In genomic region chr15:77527164-77527778, GRCh38 we compare ENCODE assay signal across 9 cellular contexts.
A peak's percentile ranks its signal among the peaks of the same experiment; 100 is the strongest.
DNase-seq lines count a peak whose midpoint lies in the region; ATAC-seq, FAIRE-seq and TF ChIP-seq lines count a peak whose summit lies in the region.
"Had no signal": no experiment of that assay in that cellular context is flagged by ENCODE, and none has a peak within 500 bp of the region (broad histone marks: within the 10 kb centered on the region; RNA-seq: fewer than 3 reads in every experiment).

No MANE protein-coding gene starts in this region.

- H3K79me2 ChIP-seq in astrocyte (ENCODE audit: insufficient read depth, low read length): no peaks in the 10 kb centered on the region

- peaks cover 3% of the 10 kb centered on the region for H3K36me3 Mint-ChIP-seq in astrocyte (ENCODE audit: low read depth, unreplicated experiment)

- no peak for FAIRE-seq in astrocyte (lab: Jason Lieb, UNC)
- FAIRE-seq: colon had no signal

- H3K27ac ChIP-seq in A673 (ENCODE audit: low read depth, low read length, poor library complexity, severe bottlenecking) (peak overlapping the region; percentile 21), astrocyte (ENCODE audit: low read depth, low read length) (no peak overlapping the region)

- H3K27me3 ChIP-seq in A673 (replicated peaks; ENCODE audit: insufficient read depth, low read depth, low read length, poor library complexity) (no peaks in the 10 kb centered on the region), astrocyte (ENCODE audit: insufficient read depth, low read length) (peaks cover 7% of the 10 kb centered on the region)

- no peaks in the 10 kb centered on the region for H3K9me3 ChIP-seq in A673 (ENCODE audit: low read depth, low read length, poor library complexity, severe bottlenecking)
- no peaks in the 10 kb centered on the region for H3K9me3 ChIP-seq in astrocyte (ENCODE audit: insufficient read depth, low read depth, low read length)

- TF ChIP-seq CTCF in A673 (conservative IDR thresholded peaks at IDR 0.05; ENCODE audit: low read depth, low read length): no peak
- no peak for TF ChIP-seq CTCF in astrocyte (IDR thresholded peaks at IDR 0.05; ENCODE audit: insufficient read depth, low read depth, low read length)

- H3K9me3 Mint-ChIP-seq in astrocyte (ENCODE audit: unreplicated experiment): peaks cover 1% of the 10 kb centered on the region

- ATAC-seq in GM18505 (IDR thresholded peaks at IDR 0.05; ENCODE audit: unreplicated experiment) (no peak), HG03442 (IDR thresholded peaks at IDR 0.05; ENCODE audit: unreplicated experiment) (no peak)

- H3K4me2 ChIP-seq in astrocyte (ENCODE audit: low read length): peak overlapping the region; percentile 39

- BruUV-seq in A673 (replicated peaks; lab: Mats Ljungman, UMichigan): no TSS peak

- DNase-seq in A673 (ENCODE audit: low spot score): peak; percentile 40
- peak; percentile 31 for DNase-seq in HK-2 (ENCODE audit: unreplicated experiment)
- no peak for DNase-seq in astrocyte (ENCODE audit: low read depth)
- DNase-seq in left kidney (ENCODE audit: low read depth, low spot score): peak; percentile 92
- no peak for DNase-seq in activated CD4-positive, alpha-beta T cell treated with anti-CD3 and anti-CD28 coated beads, Interleukin-2, amount 50 U/mL, for 1 hour
- no peak for DNase-seq in NCI-H226

- POLR2A ChIA-PET in A673 (lab: Charles Lee; ENCODE audit: low non-redundant PET): no interaction called here

- no peak for TF ChIP-seq POLR2A in GM18505 (IDR thresholded peaks at IDR 0.05; ENCODE audit: borderline replicate concordance, extremely low read depth, insufficient read depth, insufficient read length)

- H3K27ac Mint-ChIP-seq in astrocyte (ENCODE audit: unreplicated experiment): peak overlapping the region; percentile 77

- peak overlapping the region; percentile 53 for H3K9ac ChIP-seq in astrocyte (ENCODE audit: low read length)

- no peak overlapping the region for H3K4me3 Mint-ChIP-seq in astrocyte (ENCODE audit: unreplicated experiment)

- H3K4me1 ChIP-seq in A673 (ENCODE audit: insufficient read depth, low read length, poor library complexity, severe bottlenecking): peaks cover 46% of the 10 kb centered on the region
- H3K4me1 ChIP-seq in astrocyte (ENCODE audit: insufficient read depth, low read length): peaks cover 5% of the 10 kb centered on the region

- intact Hi-C loops in A673 (cut with micrococcal nuclease; ENCODE audit: unreplicated experiment): no loop called here

- no peaks in the 10 kb centered on the region for H4K20me1 ChIP-seq in astrocyte (ENCODE audit: insufficient read depth, low read length)

- CTCF ChIA-PET in A673 (lab: Charles Lee): interaction anchor here (0.9 kb wide), 1 partner anchor 29 kb away, joined by 3 read pairs; no protein-coding TSS in a partner anchor

- H3K27me3 Mint-ChIP-seq in astrocyte (ENCODE audit: low read depth, unreplicated experiment): peaks cover 7% of the 10 kb centered on the region

- H3K4me3 ChIP-seq in A673 (ENCODE audit: low read depth, low read length, poor library complexity, severe bottlenecking) (no peak overlapping the region), astrocyte (ENCODE audit: insufficient read depth, low read depth, low read length) (no peak overlapping the region)

- no peaks in the 10 kb centered on the region for H3K36me3 ChIP-seq in A673 (ENCODE audit: insufficient read depth, low read length, poor library complexity, severe bottlenecking)
- H3K36me3 ChIP-seq in astrocyte (ENCODE audit: insufficient read depth, low read length): no peaks in the 10 kb centered on the region

- peak overlapping the region; percentile 65 for H2AFZ ChIP-seq in astrocyte (ENCODE audit: low read depth, low read length)

- H3K4me1 Mint-ChIP-seq in astrocyte (ENCODE audit: low read depth, unreplicated experiment): peaks cover 19% of the 10 kb centered on the region

Comparison
In these comparisons a context has a peak if more than half of its experiments do, and no peak if none do; other contexts are left out.
1. DNase-seq: peak in A673 (single experiment), HK-2 (single experiment) and left kidney (single experiment); none in astrocyte (single experiment), activated CD4-positive, alpha-beta T cell treated with anti-CD3 and anti-CD28 coated beads, Interleukin-2, amount 50 U/mL, for 1 hour (single experiment) and NCI-H226 (single experiment).